22 cellular contexts compared by ENCODE assay signal in genomic region chr10:5570007-5570655, GRCh38. TPM values are rescaled to one million over a fixed set of nuclear protein-coding genes. Genes with fewer than 3 reads are reported as not detected.
DNase-seq lines count a peak whose midpoint lies in the region; ATAC-seq, FAIRE-seq and TF ChIP-seq lines count a peak whose summit lies in the region.
"Had no signal": no experiment of that assay in that cellular context is flagged by ENCODE, and none has a peak within 500 bp of the region (broad histone marks: within the 10 kb centered on the region; RNA-seq: fewer than 3 reads in every experiment).

No MANE protein-coding gene starts in this region.

- H3K23me2 ChIP-seq in H1 (ENCODE audit: low read depth, low read length): peaks cover 4% of the 10 kb centered on the region; the same call in 1 of the 2 replicates

- no peak overlapping the region; a peak in 1 of 7 replicates for H3K9ac ChIP-seq in H1 (replicated peaks in 1 of 4; ENCODE audit: extremely low read depth in 1 of 4, low read depth in 3 of 4, low read length in 3 of 4)

- no peak overlapping the region for H3K27ac ChIP-seq in H1 (ENCODE audit: low read depth, low read length)
- H3K27ac ChIP-seq in lower lobe of right lung: no peak overlapping the region
- H3K27ac ChIP-seq in aorta (ENCODE audit: low read depth in 1 of 2, low read length in 2 of 2): no peak overlapping the region

- H3K14ac ChIP-seq in H1 (ENCODE audit: insufficient read length): no peak overlapping the region

- no peak overlapping the region for H3K56ac ChIP-seq in H1 (replicated peaks; ENCODE audit: insufficient read length, low read depth, low read length)

- H3K23ac ChIP-seq in H1 (ENCODE audit: insufficient read length): no peak overlapping the region

- POLR2A ChIA-PET in H1 (lab: Charles Lee; ENCODE audit: partially characterized antibody): no interaction called here

- ATAC-seq in Right ventricle myocardium superior (ENCODE audit: poor library complexity): no peak
- ATAC-seq in left cardiac atrium: no peak
- ATAC-seq in lower lobe of right lung: no peak
- ATAC-seq in aorta (ENCODE audit: low FRiP score): peak; percentile 45
- ATAC-seq: CD8-positive, alpha-beta T cell had no signal

- H3K79me1 ChIP-seq in H1 (ENCODE audit: low read depth, low read length): no peaks in the 10 kb centered on the region

- H2AK5ac ChIP-seq in H1 (ENCODE audit: low read depth, low read length): no peak overlapping the region

- H3K9me3 ChIP-seq in H1 (ENCODE audit: insufficient read depth in 2 of 2, low read depth in 1 of 2, low read length in 1 of 2) (no peaks in the 10 kb centered on the region), lower lobe of right lung (no peaks in the 10 kb centered on the region), aorta (ENCODE audit: control insufficient read depth, low read length) (no peaks in the 10 kb centered on the region)

- H3K4me1 ChIP-seq in H1 (replicated peaks in 1 of 4; ENCODE audit: control insufficient read depth in 3 of 4, insufficient read depth in 4 of 4, low read length in 3 of 4): peaks cover 0 to 4% (median 0%) of the 10 kb centered on the region in 4 experiments; a peak in 1 of 7 replicates
- no peaks in the 10 kb centered on the region for H3K4me1 ChIP-seq in lower lobe of right lung
- no peaks in the 10 kb centered on the region for H3K4me1 ChIP-seq in aorta (ENCODE audit: control insufficient read depth in 1 of 2, insufficient read depth in 2 of 2, low read length in 2 of 2)

- no peak overlapping the region for H2BK5ac ChIP-seq in H1 (ENCODE audit: low read depth, low read length)

- no peak overlapping the region for H3K4me3 ChIP-seq in H1 (ENCODE audit: extremely low read depth in 1 of 4, insufficient read depth in 2 of 4, low read depth in 3 of 4, low read length in 4 of 4)
- no peak overlapping the region for H3K4me3 ChIP-seq in lower lobe of right lung
- no peak overlapping the region for H3K4me3 ChIP-seq in aorta (ENCODE audit: low read length in 2 of 2)

- no peak for TF ChIP-seq CTCF in H1 (IDR thresholded peaks at IDR 0.05; ENCODE audit: control extremely low read depth in 1 of 3, insufficient read depth in 1 of 3, low read depth in 1 of 3, low read length in 3 of 3)
- no peak for TF ChIP-seq CTCF in lower lobe of right lung (IDR thresholded peaks at IDR 0.05)

- H2BK20ac ChIP-seq in H1 (ENCODE audit: low read length): no peak overlapping the region

- H4K5ac ChIP-seq in H1 (ENCODE audit: insufficient read length, low read depth, low read length): no peak overlapping the region

- H2AFZ ChIP-seq in H1 (ENCODE audit: low read length): no peak overlapping the region

- H3K36me3 ChIP-seq in H1 (ENCODE audit: control insufficient read depth in 2 of 4, insufficient read depth in 4 of 4, low read length in 3 of 4): no peaks in the 10 kb centered on the region
- no peaks in the 10 kb centered on the region for H3K36me3 ChIP-seq in lower lobe of right lung
- no peaks in the 10 kb centered on the region for H3K36me3 ChIP-seq in aorta (ENCODE audit: control insufficient read depth in 1 of 2, insufficient read depth in 2 of 2, low read length in 1 of 2)

- H3K18ac ChIP-seq in H1 (ENCODE audit: extremely low read depth, low read length): no peak overlapping the region

- FAIRE-seq in H1 (lab: Jason Lieb, UNC): no peak
- FAIRE-seq: G401.6, GM18507, H54 had no signal

- WGBS in H1 (ENCODE audit: extremely low coverage in 1 of 2, insufficient coverage in 1 of 2, insufficient read length in 1 of 2, insufficient replicate concordance in 2 of 2, low coverage in 1 of 2, low lambda C conversion rate in 2 of 2, missing lambda C conversion rate in 1 of 2), 2 experiments: 86% methylated on average over 24 of the region's 24 CpGs; no CpG with 5 or more reads in 1 of the 2 experiments
- WGBS in aorta, 2 donors: 86 to 91% methylated on average over 24 of the region's 24 CpGs

- H4K91ac ChIP-seq in H1 (replicated peaks; ENCODE audit: insufficient read length, low read length): no peak overlapping the region

- intact Hi-C loops in Right ventricle myocardium superior (cut with DNase I) (no loop called here), left cardiac atrium (cut with DNase I) (no loop called here), lower lobe of right lung (cut with DNase I) (no loop called here), aorta (cut with DNase I) (no loop called here)

- H3K4me2 ChIP-seq in H1 (ENCODE audit: insufficient read depth in 1 of 2, low read depth in 2 of 2, low read length in 2 of 2): no peak overlapping the region

- DNase-seq in Right ventricle myocardium superior (peak; percentile 36), left cardiac atrium (no peak), H1 (ENCODE audit: low read depth in 1 of 2, low spot score in 2 of 2) (no peak), lower lobe of right lung (peak; percentile 45), aorta (peak; percentile 37 to 63), NCI-H510A (lab: John Stamatoyannopoulos, UW) (no peak), AG08396 (ENCODE audit: low spot score) (no peak)
- DNase-seq: ACHN; C1 segment of cervical spinal cord; CD8-positive, alpha-beta T cell; Karpas-422; MV-4-11; NCI-H1105 treated with DMSO at 0.1 percent for 48 hours; NCI-H2107; NCI-H2227 treated with DMSO at 0.1 percent for 48 hours; NCI-H526; SHP77; SW 1271 had no signal

- no peak for TF ChIP-seq EP300 in H1 (IDR thresholded peaks at IDR 0.05; ENCODE audit: borderline replicate concordance in 1 of 2, low read depth in 2 of 2, low read length in 2 of 2)

- H2BK15ac ChIP-seq in H1 (ENCODE audit: low read length): peak overlapping the region; percentile 29; the same call in 1 of the 2 replicates

- no peaks in the 10 kb centered on the region for H4K20me1 ChIP-seq in H1 (replicated peaks in 1 of 2; ENCODE audit: control insufficient read depth in 1 of 2, insufficient read depth in 2 of 2, low read length in 2 of 2)

- H2BK12ac ChIP-seq in H1 (ENCODE audit: low read depth, low read length): no peak overlapping the region

- H3K79me2 ChIP-seq in H1 (ENCODE audit: control insufficient read depth in 1 of 2, insufficient read depth in 2 of 2, low read length in 2 of 2): no peaks in the 10 kb centered on the region

- H4K8ac ChIP-seq in H1 (ENCODE audit: extremely low read depth, insufficient read depth, low read length): peak overlapping the region; percentile 45; the same call in 1 of the 2 replicates

- H3K4ac ChIP-seq in H1 (replicated peaks; ENCODE audit: insufficient read length, low read depth, low read length): no peak overlapping the region

- no peak for TF ChIP-seq RAD21 in H1 (IDR thresholded peaks at IDR 0.05 in 1 of 2, conservative IDR thresholded peaks at IDR 0.05 in 1 of 2; ENCODE audit: low read depth in 2 of 2, low read length in 2 of 2)

- CTCF ChIA-PET in H1 (lab: Charles Lee; ENCODE audit: partially characterized antibody): interaction anchor here (0.9 to 1.4 kb wide), 4 partner anchors 13 to 126 kb away, joined by 3 to 5 read pairs (median 4); no protein-coding TSS in a partner anchor

- no peaks in the 10 kb centered on the region for H3K27me3 ChIP-seq in H1 (replicated peaks in 1 of 4; ENCODE audit: control insufficient read depth in 3 of 4, extremely low read depth in 1 of 4, insufficient read depth in 3 of 4, low read length in 3 of 4)
- no peaks in the 10 kb centered on the region for H3K27me3 ChIP-seq in lower lobe of right lung (ENCODE audit: low read depth)
- H3K27me3 ChIP-seq in aorta (ENCODE audit: control insufficient read depth in 1 of 2, insufficient read depth in 2 of 2, low read length in 1 of 2): no peaks in the 10 kb centered on the region

- H2BK120ac ChIP-seq in H1 (replicated peaks; ENCODE audit: low read depth, low read length): no peak overlapping the region

- TF ChIP-seq POLR2A in H1 (IDR thresholded peaks at IDR 0.05; ENCODE audit: control extremely low read depth in 1 of 2, low read depth in 2 of 2, low read length in 2 of 2): no peak

TF ChIP-seq in H1, 55 proteins besides CTCF, POLR2A, EP300 and RAD21 (continues in another document):
- TF ChIP-seq BRCA1 (IDR thresholded peaks at IDR 0.05; ENCODE audit: low read depth, low read length): no peak
- no peak for TF ChIP-seq ASH2L (IDR thresholded peaks at IDR 0.05; ENCODE audit: low read length)
- no peak for TF ChIP-seq SUZ12 (IDR thresholded peaks at IDR 0.05; ENCODE audit: low read length)
- TF ChIP-seq E2F6 (IDR thresholded peaks at IDR 0.05): no peak
- TF ChIP-seq BCL11A (IDR thresholded peaks at IDR 0.05; ENCODE audit: low read depth in 2 of 2, low read length in 2 of 2): no peak
- TF ChIP-seq JUN (IDR thresholded peaks at IDR 0.05; ENCODE audit: low read depth, low read length): no peak

RNA-seq across cellular contexts. Expression of gene CALML3, which starts 45.4 kb away (rescaled TPM):
- total RNA-seq in Right ventricle myocardium superior (not detected), left cardiac atrium (not detected), lower lobe of right lung (not detected), aorta (not detected)
- total RNA-seq in H1 (2021; fragmentation: NEBNext Ultra II Directional; extraction: Animal tissue kit (Norgen Biotek cat#: 25700)): not detected in 2 replicates
- polyA plus RNA-seq in H1 (2011; rRNA removed) (not detected in 2 replicates), aorta (under 1 TPM; 0.10 to 0.13 TPM)
- polyA plus RNA-seq in H1 (2011; cell fraction: cytosol; rRNA removed): not detected
- not detected for polyA plus RNA-seq in H1 (2011; cell fraction: nucleus; rRNA removed)
- polyA plus RNA-seq in H1 (2012, experiment 1 of 2): not detected in 4 replicates
- polyA plus RNA-seq in H1 (2012, experiment 2 of 2): not detected
- polyA plus RNA-seq in H1 (2013, experiment 1 of 2): not detected
- polyA plus RNA-seq in H1 (2013, experiment 2 of 2): not detected
- polyA minus RNA-seq in H1 (2011; rRNA and poly(A)+ RNA removed): not detected in 2 replicates
- not detected for polyA minus RNA-seq in H1 (2011; cell fraction: cytosol; rRNA and poly(A)+ RNA removed)
- not detected for polyA minus RNA-seq in H1 (2011; cell fraction: nucleus; rRNA and poly(A)+ RNA removed)
- total RNA-seq: CD8-positive, alpha-beta T cell; M059J had no signal

Comparison
In these comparisons a context has a peak if more than half of its experiments do, and no peak if none do; other contexts are left out.
1. DNase-seq: peak in Right ventricle myocardium superior (single experiment), lower lobe of right lung (single experiment) and aorta (2 of 2); none in left cardiac atrium (single experiment), H1 (0 of 2), NCI-H510A (single experiment) and AG08396 (single experiment).